ENCODE assay signal across 20 cellular contexts in genomic region chr12:28108599-28108998, GRCh38.
DNase-seq lines count a peak whose midpoint lies in the region; ATAC-seq and TF ChIP-seq lines count a peak whose summit lies in the region.
"Had no signal": no experiment of that assay in that cellular context is flagged by ENCODE, and none has a peak within 500 bp of the region (broad histone marks: within the 10 kb centered on the region; RNA-seq: fewer than 3 reads in every experiment).

No MANE protein-coding gene starts in this region.

- no peaks in the 10 kb centered on the region for H3K4me1 ChIP-seq in colonic mucosa
- H3K4me1 ChIP-seq: esophagus squamous epithelium had no signal

- H3K27me3 Mint-ChIP-seq in naive thymus-derived CD8-positive, alpha-beta T cell, result no peaks in the 10 kb centered on the region
- no peaks in the 10 kb centered on the region for H3K27me3 Mint-ChIP-seq in progenitor cell of endocrine pancreas
- H3K27me3 Mint-ChIP-seq: activated naive CD8-positive, alpha-beta T cell treated with anti-CD3 and anti-CD28 coated beads, Interleukin-2, amount 50 U/mL, for 24 hours had no signal

- H3K4me3 Mint-ChIP-seq in naive thymus-derived CD8-positive, alpha-beta T cell, result no peak overlapping the region
- no peak overlapping the region for H3K4me3 Mint-ChIP-seq in progenitor cell of endocrine pancreas (ENCODE audit: low read depth)
- H3K4me3 Mint-ChIP-seq: activated CD8-positive, alpha-beta memory T cell treated with anti-CD3 and anti-CD28 coated beads, Interleukin-2, amount 10 ng/mL, durations not matched to agents 7 days and 5 days; activated naive CD8-positive, alpha-beta T cell treated with anti-CD3 and anti-CD28 coated beads, Interleukin-2, amount 50 U/mL, for 24 hours had no signal

- H3K9me3 Mint-ChIP-seq in naive thymus-derived CD8-positive, alpha-beta T cell, result peaks cover 0 to 10% (median 2%) of the 10 kb centered on the region in 9 donors
- H3K9me3 Mint-ChIP-seq in progenitor cell of endocrine pancreas (ENCODE audit: low read depth), result peaks cover 7% of the 10 kb centered on the region
- H3K9me3 Mint-ChIP-seq: activated T-helper 2 cell treated with anti-CD3 and anti-CD28 coated beads, Interferon-gamma antibody, Interleukin-2, Interleukin-4, amounts not matched to agents 10 μg/mL and 5 μg/mL and 100 μg/mL, durations not matched to agents 14 hours and 24 hours and 36 hours had no signal

- no peak overlapping the region for H3K9ac ChIP-seq in colonic mucosa (ENCODE audit: low read depth in 2 of 2, low read length in 2 of 2)

- peaks cover 7 to 22% (median 12%) of the 10 kb centered on the region in 4 donors for H3K4me1 Mint-ChIP-seq in naive thymus-derived CD8-positive, alpha-beta T cell
- H3K4me1 Mint-ChIP-seq in progenitor cell of endocrine pancreas (ENCODE audit: low read depth), result peaks cover 3% of the 10 kb centered on the region

- in situ Hi-C loops in brain microvascular endothelial cell (cut with HindIII; ENCODE audit: low pct_ligation_motif_present, low sequenced_read_pairs) (no loop called here), ACHN (cut with HindIII; ENCODE audit: low pct_ligation_motif_present, low pct_unique_long_range_greater_than_20kb, low sequenced_read_pairs) (no loop called here)

- ATAC-seq in naive thymus-derived CD8-positive, alpha-beta T cell, result peak; percentile 49 to 65
- no peak for ATAC-seq in GM21381 (IDR thresholded peaks at IDR 0.05; ENCODE audit: unreplicated experiment)
- ATAC-seq: activated CD8-positive, alpha-beta memory T cell treated with anti-CD3 and anti-CD28 coated beads, Interleukin-2, amount 10 ng/mL, durations not matched to agents 7 days and 5 days; activated naive CD8-positive, alpha-beta T cell treated with anti-CD3 and anti-CD28 coated beads, Interleukin-2, amount 50 U/mL, for 24 hours had no signal

- no peaks in the 10 kb centered on the region for H3K27me3 ChIP-seq in brain microvascular endothelial cell (replicated peaks)
- H3K27me3 ChIP-seq in colonic mucosa, result no peaks in the 10 kb centered on the region
- H3K27me3 ChIP-seq: esophagus squamous epithelium, neutrophil had no signal

- TF ChIP-seq CTCF in GM12865 (IDR thresholded peaks at IDR 0.05; ENCODE audit: insufficient read depth, low read depth, low read length, missing control alignments), result no peak
- TF ChIP-seq CTCF in brain microvascular endothelial cell (IDR thresholded peaks at IDR 0.05; ENCODE audit: low read depth, low read length, missing control alignments), result no peak
- TF ChIP-seq CTCF in colonic mucosa (IDR thresholded peaks at IDR 0.05), result no peak
- no peak for TF ChIP-seq CTCF in progenitor cell of endocrine pancreas (IDR thresholded peaks at IDR 0.05; ENCODE audit: unreplicated experiment)

- H3K36me3 ChIP-seq in brain microvascular endothelial cell (replicated peaks) (no peaks in the 10 kb centered on the region), colonic mucosa (no peaks in the 10 kb centered on the region)
- H3K36me3 ChIP-seq: esophagus squamous epithelium, neutrophil had no signal

- peaks cover 2 to 4% (median 3%) of the 10 kb centered on the region in 3 donors for H3K36me3 Mint-ChIP-seq in naive thymus-derived CD8-positive, alpha-beta T cell
- H3K36me3 Mint-ChIP-seq in progenitor cell of endocrine pancreas (ENCODE audit: insufficient read depth), result no peaks in the 10 kb centered on the region
- H3K36me3 Mint-ChIP-seq: activated CD8-positive, alpha-beta memory T cell treated with anti-CD3 and anti-CD28 coated beads, Interleukin-2, amount 10 ng/mL, durations not matched to agents 7 days and 5 days had no signal

- POLR2A ChIA-PET in naive thymus-derived CD8-positive, alpha-beta T cell (lab: Charles Lee), result no interaction called here

- H3K4me3 ChIP-seq in GM12865 (ENCODE audit: low read depth, low read length) (no peak overlapping the region), brain microvascular endothelial cell (ENCODE audit: low read depth, low read length) (no peak overlapping the region), colonic mucosa (no peak overlapping the region)
- H3K4me3 ChIP-seq: esophagus squamous epithelium had no signal

- H3K9me3 ChIP-seq in colonic mucosa, result no peaks in the 10 kb centered on the region
- H3K9me3 ChIP-seq: esophagus squamous epithelium, neutrophil had no signal

- H3K27ac ChIP-seq in brain microvascular endothelial cell, result no peak overlapping the region
- H3K27ac ChIP-seq in colonic mucosa, result no peak overlapping the region
- H3K27ac ChIP-seq: esophagus squamous epithelium, neutrophil had no signal

- DNase-seq in GM12865 (ENCODE audit: low read depth) (peak; percentile 24), OCI-M1 (lab: John Stamatoyannopoulos, UW) (peak; percentile 91), brain microvascular endothelial cell (peak; percentile 66), colonic mucosa (no peak), progenitor cell of endocrine pancreas (ENCODE audit: low spot score, unreplicated experiment) (no peak), ACHN (no peak)
- DNase-seq in naive thymus-derived CD8-positive, alpha-beta T cell, result peak in 3 of 10 donors; percentile 16 to 34 (median 16)
- DNase-seq: activated CD4-positive, alpha-beta T cell treated with anti-CD3 and anti-CD28 coated beads for 4 hours; activated CD8-positive, alpha-beta memory T cell treated with anti-CD3 and anti-CD28 coated beads, Interleukin-2, amount 10 ng/mL, durations not matched to agents 7 days and 5 days; activated naive CD8-positive, alpha-beta T cell treated with anti-CD3 and anti-CD28 coated beads, Interleukin-2, amount 50 U/mL, for 24 hours; caudate nucleus; effector CD4-positive, alpha-beta T cell; esophagus squamous epithelium; NCI-H146; NCI-H82; retina; T-helper 9 cell had no signal

- intact Hi-C loops in colonic mucosa (cut with DNase I), result no loop called here

- H3K27ac Mint-ChIP-seq in naive thymus-derived CD8-positive, alpha-beta T cell, result peak overlapping the region in 2 of 10 donors; percentile 1 to 60
- no peak overlapping the region for H3K27ac Mint-ChIP-seq in progenitor cell of endocrine pancreas
- H3K27ac Mint-ChIP-seq: activated CD8-positive, alpha-beta memory T cell treated with anti-CD3 and anti-CD28 coated beads, Interleukin-2, amount 10 ng/mL, durations not matched to agents 7 days and 5 days; activated naive CD8-positive, alpha-beta T cell treated with anti-CD3 and anti-CD28 coated beads, Interleukin-2, amount 50 U/mL, for 24 hours; activated T-helper 2 cell treated with anti-CD3 and anti-CD28 coated beads, Interferon-gamma antibody, Interleukin-2, Interleukin-4, amounts not matched to agents 10 μg/mL and 5 μg/mL and 100 μg/mL, durations not matched to agents 14 hours and 24 hours and 36 hours had no signal

Comparison
In these comparisons a context has a peak if more than half of its experiments do, and no peak if none do; other contexts are left out.
1. DNase-seq: peak in GM12865 (single experiment), OCI-M1 (single experiment) and brain microvascular endothelial cell (single experiment); none in colonic mucosa (single experiment), progenitor cell of endocrine pancreas (single experiment) and ACHN (single experiment).